ENCODE assay signal across 2 cellular contexts in genomic region chr6:155442562-155442961, GRCh38.
TF ChIP-seq lines count a peak whose summit lies in the region.

No MANE protein-coding gene starts in this region.

TF ChIP-seq in HepG2, 621 proteins besides CTCF, POLR2A, EP300 and RAD21:
- TF ChIP-seq KAT7 (CRISPR knock-in tag; IDR thresholded peaks at IDR 0.05; ENCODE audit: borderline replicate concordance), result 0 out of 2 replicates have a peak, but pooled peaks have one; percentile 7
- TF ChIP-seq ZFP37 (CRISPR knock-in tag; IDR thresholded peaks at IDR 0.05; ENCODE audit: borderline replicate concordance), result no peak
- TF ChIP-seq RORA (CRISPR knock-in tag; IDR thresholded peaks at IDR 0.05), result 0 out of 2 replicates have a peak, but pooled peaks have one; percentile 14
- TF ChIP-seq THAP11 (CRISPR knock-in tag; IDR thresholded peaks at IDR 0.05), result 0 out of 2 replicates have a peak, but pooled peaks have one; percentile 3
- no peak for TF ChIP-seq JUND (CRISPR knock-in tag; IDR thresholded peaks at IDR 0.05)

TF ChIP-seq in SK-N-SH, 30 proteins besides CTCF, POLR2A, EP300 and RAD21:
- TF ChIP-seq EZH2phosphoT487 (IDR thresholded peaks at IDR 0.05; ENCODE audit: borderline replicate concordance, low read depth), result no peak
- TF ChIP-seq ZBTB33 (IDR thresholded peaks at IDR 0.05; ENCODE audit: borderline replicate concordance, low read depth), result no peak
- no peak for TF ChIP-seq MAX (IDR thresholded peaks at IDR 0.05; ENCODE audit: low read depth)
- no peak for TF ChIP-seq JUND (IDR thresholded peaks at IDR 0.05)
- peak; percentile 94 for TF ChIP-seq CHD2 (IDR thresholded peaks at IDR 0.05; ENCODE audit: low read length, partially characterized antibody)
- TF ChIP-seq YY1 (IDR thresholded peaks at IDR 0.05; ENCODE audit: low read depth), result no peak
- TF ChIP-seq TAF1 (IDR thresholded peaks at IDR 0.05; ENCODE audit: borderline replicate concordance, low read depth, low read length), result no peak
- TF ChIP-seq FOSL2 (IDR thresholded peaks at IDR 0.05; ENCODE audit: borderline replicate concordance, low read depth), result no peak
- peak; percentile 92; the same call in 1 of the 2 replicates for TF ChIP-seq RCOR1 (IDR thresholded peaks at IDR 0.05; ENCODE audit: low read length)
- TF ChIP-seq GABPA (IDR thresholded peaks at IDR 0.05; ENCODE audit: low read depth), result no peak
- peak; percentile 97 for TF ChIP-seq GATA2 (CRISPR knock-in tag; IDR thresholded peaks at IDR 0.05)
- no peak for TF ChIP-seq FOXM1 (IDR thresholded peaks at IDR 0.05; ENCODE audit: low read depth)
- no peak for TF ChIP-seq SIN3A (IDR thresholded peaks at IDR 0.05; ENCODE audit: borderline replicate concordance, low read depth, low read length)
- peak; percentile 35; the same call in 1 of the 2 replicates for TF ChIP-seq POLR2AphosphoS5 (IDR thresholded peaks at IDR 0.05; ENCODE audit: low read depth, low read length)
- no peak for TF ChIP-seq MEF2A (IDR thresholded peaks at IDR 0.05; ENCODE audit: borderline replicate concordance, low read depth)
- TF ChIP-seq RFX5 (IDR thresholded peaks at IDR 0.05; ENCODE audit: low read length), result no peak; the same call in 1 of the 2 replicates
- TF ChIP-seq USF1 (IDR thresholded peaks at IDR 0.05; ENCODE audit: borderline replicate concordance, low read depth), result no peak
- no peak for TF ChIP-seq FOXJ3 (CRISPR knock-in tag; IDR thresholded peaks at IDR 0.05)
- TF ChIP-seq MXI1 (IDR thresholded peaks at IDR 0.05; ENCODE audit: low read depth, low read length), result no peak; the same call in 1 of the 2 replicates
- TF ChIP-seq NRF1 (IDR thresholded peaks at IDR 0.05; ENCODE audit: low read depth, low read length), result no peak
- peak; percentile 50 for TF ChIP-seq TCF12 (IDR thresholded peaks at IDR 0.05)
- no peak for TF ChIP-seq USF2 (IDR thresholded peaks at IDR 0.05; ENCODE audit: borderline replicate concordance, low read depth, low read length)
- TF ChIP-seq RXRA (IDR thresholded peaks at IDR 0.05; ENCODE audit: borderline replicate concordance, low read depth), result no peak
- no peak; the same call in 1 of the 2 replicates for TF ChIP-seq PBX3 (IDR thresholded peaks at IDR 0.05)
- TF ChIP-seq ELF1 (IDR thresholded peaks at IDR 0.05), result no peak
- no peak for TF ChIP-seq TEAD4 (IDR thresholded peaks at IDR 0.05; ENCODE audit: borderline replicate concordance, insufficient read depth)
- no peak for TF ChIP-seq SMC3 (IDR thresholded peaks at IDR 0.05; ENCODE audit: low read depth, low read length)
- TF ChIP-seq NFIC (IDR thresholded peaks at IDR 0.05; ENCODE audit: borderline replicate concordance), result peak; percentile 79
